ENCODE assay signal across 25 cellular contexts in the genomic region with DNA sequence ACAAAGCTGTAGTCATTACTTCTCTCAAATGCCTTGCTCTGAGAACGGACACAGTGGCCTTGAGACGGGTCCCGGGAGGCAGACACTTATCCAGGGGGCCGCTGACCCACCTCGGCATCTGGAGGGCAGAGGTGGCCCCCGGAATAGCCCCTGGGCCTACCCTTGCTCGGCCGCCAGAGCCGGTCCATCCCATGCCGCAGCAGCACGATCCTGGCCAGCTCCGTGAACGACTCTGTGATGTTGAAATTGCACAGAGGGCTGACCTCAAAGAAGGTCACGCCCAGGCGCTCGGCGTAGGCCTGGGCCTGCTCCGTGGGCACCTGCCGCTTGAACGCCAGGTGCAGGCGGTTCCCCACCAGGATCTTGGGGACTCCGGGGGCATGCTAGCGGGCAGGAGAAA. TPM values are rescaled to one million over a fixed set of nuclear protein-coding genes. Genes with fewer than 3 reads are reported as not detected.
DNase-seq lines count a peak whose midpoint lies in the region; ATAC-seq, FAIRE-seq and TF ChIP-seq lines count a peak whose summit lies in the region.
"Had no signal": no experiment of that assay in that cellular context is flagged by ENCODE, and none has a peak within 500 bp of the region (broad histone marks: within the 10 kb centered on the region; RNA-seq: fewer than 3 reads in every experiment).

No MANE protein-coding gene starts in this region.

- CTCF ChIA-PET in HepG2 (lab: Yijun Ruan, JAX; ENCODE audit: low intra/inter-chr PET ratio, low total read pairs): no interaction called here

- H3K27ac ChIP-seq in HepG2 (ENCODE audit: extremely low read length, insufficient read depth, low read length) (no peak overlapping the region), osteoblast (ENCODE audit: low read depth, low read length) (no peak overlapping the region), right cardiac atrium (ENCODE audit: low read length) (no peak overlapping the region)
- H3K27ac ChIP-seq: 22Rv1, BLaER1, C4-2B had no signal

- TF ChIP-seq CTCF in HepG2 (CRISPR knock-in tag; IDR thresholded peaks at IDR 0.05): no peak
- no peak for TF ChIP-seq CTCF in osteoblast (IDR thresholded peaks at IDR 0.05; ENCODE audit: extremely low read depth, low read depth, low read length)

- H4K20me1 ChIP-seq in HepG2 (ENCODE audit: insufficient read depth, low read length) (no peaks in the 10 kb centered on the region), osteoblast (ENCODE audit: insufficient read depth, low read length) (no peaks in the 10 kb centered on the region)
- H4K20me1 ChIP-seq: BLaER1 had no signal

- H3K4me2 ChIP-seq in HepG2 (ENCODE audit: low read depth, low read length) (no peak overlapping the region), osteoblast (ENCODE audit: insufficient read depth, low read length) (no peak overlapping the region)
- H3K4me2 ChIP-seq: BLaER1 had no signal

- H3K4me1 ChIP-seq in HepG2 (ENCODE audit: insufficient read depth, low read length) (peaks cover 28% of the 10 kb centered on the region), osteoblast (ENCODE audit: insufficient read depth, low read length) (no peaks in the 10 kb centered on the region), right cardiac atrium (ENCODE audit: control insufficient read depth, insufficient read depth, low read length) (no peaks in the 10 kb centered on the region)
- H3K4me1 ChIP-seq: Caco-2 had no signal

- no peak for FAIRE-seq in HepG2 (lab: Jason Lieb, UNC)
- FAIRE-seq: A204.1, D721Med, GM12878, GM19239 had no signal

- TF ChIP-seq RAD21 in HepG2 (CRISPR knock-in tag; IDR thresholded peaks at IDR 0.05): no peak

- BruUV-seq in HepG2 (replicated peaks; lab: Mats Ljungman, UMichigan): no TSS peak

- H3K36me3 ChIP-seq in HepG2 (replicated peaks in 1 of 2; ENCODE audit: control insufficient read depth in 1 of 2, insufficient read depth in 2 of 2, low read length in 2 of 2): no peaks in the 10 kb centered on the region
- no peaks in the 10 kb centered on the region for H3K36me3 ChIP-seq in osteoblast (ENCODE audit: insufficient read depth, low read length)

- no peak for TF ChIP-seq POLR2A in HepG2 (IDR thresholded peaks at IDR 0.05; ENCODE audit: insufficient read depth in 1 of 2, low read depth in 2 of 2, low read length in 2 of 2)

- peak; percentile 46 for DNase-seq in activated effector memory CD4-positive, alpha-beta T cell treated with anti-CD3 and anti-CD28 coated beads, Interleukin-2, amount 50 U/mL, for 16 hours
- no peak for DNase-seq in activated effector memory CD4-positive, alpha-beta T cell treated with Interleukin-2 at 50 U/mL for 16 hours
- DNase-seq in HepG2 (ENCODE audit: low spot score) (no peak), osteoblast (ENCODE audit: insufficient read length, low spot score, missing footprints) (peak; percentile 61), NCI-H524 treated with DMSO at 0.1 percent for 48 hours (lab: John Stamatoyannopoulos, UW) (no peak), right cardiac atrium (no peak)
- no peak for DNase-seq in activated CD8-positive, alpha-beta memory T cell treated with anti-CD3 and anti-CD28 coated beads for 24 hours
- DNase-seq: Caco-2; CD4-positive, CD25-positive, alpha-beta regulatory T cell; CD8-positive, alpha-beta T cell; DMS 273 treated with DMSO at 0.1 percent for 48 hours; DMS79; EL; GDM1; GOT3; H7; HCEC 1CT had no signal

- intact Hi-C loops in HepG2 (cut with micrococcal nuclease; ENCODE audit: unreplicated experiment) (no loop called here), right cardiac atrium (cut with DNase I) (no loop called here)

- no peak for ATAC-seq in HepG2
- ATAC-seq in right cardiac atrium: no peak
- no peak for ATAC-seq in GM19328 (IDR thresholded peaks at IDR 0.05; ENCODE audit: unreplicated experiment)
- ATAC-seq: CD8-positive, alpha-beta T cell; GM12878 had no signal

- 91% methylated on average over 20 of the region's 23 CpGs for WGBS in HepG2 (ENCODE audit: low lambda C conversion rate)
- WGBS in right cardiac atrium: 95% methylated on average over 23 of the region's 23 CpGs

- H3K4me3 ChIP-seq in HepG2 (replicated peaks in 1 of 3; ENCODE audit: insufficient read depth in 1 of 3, low read depth in 2 of 3, low read length in 3 of 3) (no peak overlapping the region), osteoblast (ENCODE audit: insufficient read depth, low read length) (no peak overlapping the region), right cardiac atrium (ENCODE audit: low read length) (no peak overlapping the region)
- H3K4me3 ChIP-seq: BLaER1, GM12878 had no signal

- H3K9me3 ChIP-seq in HepG2 (ENCODE audit: low read length) (no peaks in the 10 kb centered on the region), osteoblast (ENCODE audit: low read depth, low read length) (no peaks in the 10 kb centered on the region), right cardiac atrium (ENCODE audit: control insufficient read depth, low read length) (no peaks in the 10 kb centered on the region)
- H3K9me3 ChIP-seq: BLaER1, Caco-2 had no signal

- no peaks in the 10 kb centered on the region for H3K27me3 ChIP-seq in HepG2 (ENCODE audit: control insufficient read depth in 1 of 2, insufficient read depth in 2 of 2, low read length in 2 of 2)
- H3K27me3 ChIP-seq in osteoblast (ENCODE audit: insufficient read depth, low read length): no peaks in the 10 kb centered on the region
- H3K27me3 ChIP-seq in right cardiac atrium (ENCODE audit: control insufficient read depth, insufficient read depth): no peaks in the 10 kb centered on the region

- no peak overlapping the region for H3K9ac ChIP-seq in HepG2 (ENCODE audit: insufficient read depth, low read depth, low read length)
- H3K9ac ChIP-seq: BLaER1 had no signal

- TF ChIP-seq EP300 in HepG2 (IDR thresholded peaks at IDR 0.05; ENCODE audit: low read depth in 2 of 2, low read length in 2 of 2) (no peak), HepG2 (CRISPR knock-in tag; IDR thresholded peaks at IDR 0.05; ENCODE audit: borderline replicate concordance) (no peak)

- POLR2A ChIA-PET in HepG2 (lab: Yijun Ruan, JAX): no interaction called here

- H3K79me2 ChIP-seq in HepG2 (ENCODE audit: insufficient read depth, low read length) (no peaks in the 10 kb centered on the region), osteoblast (ENCODE audit: insufficient read depth, low read length) (no peaks in the 10 kb centered on the region)

- H2AFZ ChIP-seq in HepG2 (ENCODE audit: low read length): no peak overlapping the region
- no peak overlapping the region for H2AFZ ChIP-seq in osteoblast (ENCODE audit: low read length)

- in situ Hi-C loops in HepG2 (cut with HindIII; ENCODE audit: extremely low pct_ligation_motif_present, low pct_unique_long_range_greater_than_20kb): no loop called here

RNA-seq across cellular contexts. Expression of a gene that starts 10.1 kb away (rescaled TPM):
- 86.2 and 88.8 TPM in 2 replicates for total RNA-seq in HepG2 (2016; rRNA removed; fragmentation: Illumina TruSeq; extraction: Trizol)
- total RNA-seq in HepG2 (2016; cell fraction: cytosol; rRNA removed; fragmentation: Illumina TruSeq; extraction: Trizol; ENCODE audit: low read depth): 59.9 and 62.3 TPM in 2 replicates
- total RNA-seq in HepG2 (2016; cell fraction: insoluble cytoplasmic fraction; rRNA removed; fragmentation: Illumina TruSeq; extraction: Trizol): 80.2 and 87.6 TPM in 2 replicates
- 148 and 149 TPM in 2 replicates for total RNA-seq in HepG2 (2016; cell fraction: membrane; rRNA removed; fragmentation: Illumina TruSeq; extraction: Trizol)
- total RNA-seq in HepG2 (2016; cell fraction: nucleus; rRNA removed; fragmentation: Illumina TruSeq; extraction: Trizol): 45.2 and 55.4 TPM in 2 replicates
- 153 and 155 TPM in 2 replicates for polyA plus RNA-seq in HepG2 (2011; rRNA removed)
- 121 and 131 TPM in 2 replicates for polyA plus RNA-seq in HepG2 (2011; cell fraction: cytosol; rRNA removed)
- 186 and 214 TPM in 2 replicates for polyA plus RNA-seq in HepG2 (2011; cell fraction: nucleus; rRNA removed)
- polyA plus RNA-seq in HepG2 (2012): 124 and 164 TPM in 2 replicates
- polyA plus RNA-seq in HepG2 (2016; cell fraction: cytosol; fragmentation: Illumina TruSeq; extraction: Trizol; ENCODE audit: low read depth): 65.9 and 70.7 TPM in 2 replicates
- polyA plus RNA-seq in HepG2 (2016; cell fraction: insoluble cytoplasmic fraction; fragmentation: Illumina TruSeq; extraction: Trizol; ENCODE audit: low read depth): 89.4 and 101 TPM in 2 replicates
- 129 and 138 TPM in 2 replicates for polyA plus RNA-seq in HepG2 (2016; cell fraction: membrane; fragmentation: Illumina TruSeq; extraction: Trizol; ENCODE audit: low read depth)
- 81.4 and 81.5 TPM in 2 replicates for polyA plus RNA-seq in HepG2 (2016; cell fraction: nucleus; fragmentation: Illumina TruSeq; extraction: Trizol; ENCODE audit: insufficient read depth, low read depth)
- polyA minus RNA-seq in HepG2 (2011; rRNA and poly(A)+ RNA removed; ENCODE audit: low replicate concordance): 68.7 and 113 TPM in 2 replicates
- 60.7 and 64.4 TPM in 2 replicates for polyA minus RNA-seq in HepG2 (2011; cell fraction: cytosol; rRNA and poly(A)+ RNA removed)
- polyA minus RNA-seq in HepG2 (2011; cell fraction: nucleus; rRNA and poly(A)+ RNA removed): 61.5 and 68.1 TPM in 2 replicates
- 66.2 and 66.3 TPM in 2 replicates for total RNA-seq in osteoblast
- 10 to 100 TPM; 43.8 to 49.2 (median 45.8) TPM for total RNA-seq in right cardiac atrium
- 37.0 TPM for polyA plus RNA-seq in right cardiac atrium

RNA-seq across cellular contexts. Expression of a gene that starts 40.2 kb away (rescaled TPM):
- total RNA-seq in HepG2 (2016; rRNA removed; fragmentation: Illumina TruSeq; extraction: Trizol) (4.4 and 6.2 TPM in 2 replicates), osteoblast (8.3 and 9.1 TPM in 2 replicates), right cardiac atrium (10 to 100 TPM; 14.0 to 20.8 (median 19.2) TPM)
- total RNA-seq in HepG2 (2016; cell fraction: cytosol; rRNA removed; fragmentation: Illumina TruSeq; extraction: Trizol; ENCODE audit: low read depth): 8.6 and 11.9 TPM in 2 replicates
- total RNA-seq in HepG2 (2016; cell fraction: insoluble cytoplasmic fraction; rRNA removed; fragmentation: Illumina TruSeq; extraction: Trizol): 6.2 and 7.4 TPM in 2 replicates
- total RNA-seq in HepG2 (2016; cell fraction: membrane; rRNA removed; fragmentation: Illumina TruSeq; extraction: Trizol): 18.5 and 22.6 TPM in 2 replicates
- 3.7 TPM in 2 replicates for total RNA-seq in HepG2 (2016; cell fraction: nucleus; rRNA removed; fragmentation: Illumina TruSeq; extraction: Trizol)
- polyA plus RNA-seq in HepG2 (2011; rRNA removed) (6.5 and 7.2 TPM in 2 replicates), right cardiac atrium (14.8 TPM)
- 5.7 and 9.9 TPM in 2 replicates for polyA plus RNA-seq in HepG2 (2011; cell fraction: cytosol; rRNA removed)
- 10.8 and 12.6 TPM in 2 replicates for polyA plus RNA-seq in HepG2 (2011; cell fraction: nucleus; rRNA removed)
- 6.2 and 7.3 TPM in 2 replicates for polyA plus RNA-seq in HepG2 (2012)
- polyA plus RNA-seq in HepG2 (2016; cell fraction: cytosol; fragmentation: Illumina TruSeq; extraction: Trizol; ENCODE audit: low read depth): 25.0 and 26.7 TPM in 2 replicates
- polyA plus RNA-seq in HepG2 (2016; cell fraction: insoluble cytoplasmic fraction; fragmentation: Illumina TruSeq; extraction: Trizol; ENCODE audit: low read depth): 7.0 and 7.6 TPM in 2 replicates
- polyA plus RNA-seq in HepG2 (2016; cell fraction: membrane; fragmentation: Illumina TruSeq; extraction: Trizol; ENCODE audit: low read depth): 27.5 and 28.9 TPM in 2 replicates
- 8.7 and 12.0 TPM in 2 replicates for polyA plus RNA-seq in HepG2 (2016; cell fraction: nucleus; fragmentation: Illumina TruSeq; extraction: Trizol; ENCODE audit: insufficient read depth, low read depth)
- polyA minus RNA-seq in HepG2 (2011; rRNA and poly(A)+ RNA removed; ENCODE audit: low replicate concordance): 3.1 and 8.9 TPM in 2 replicates
- 1.4 and 3.2 TPM in 2 replicates for polyA minus RNA-seq in HepG2 (2011; cell fraction: cytosol; rRNA and poly(A)+ RNA removed)
- polyA minus RNA-seq in HepG2 (2011; cell fraction: nucleus; rRNA and poly(A)+ RNA removed): 2.7 TPM in 2 replicates

RNA-seq across cellular contexts. Expression of a gene that starts 58.2 kb away (rescaled TPM):
- 28.2 and 36.1 TPM in 2 replicates for total RNA-seq in HepG2 (2016; rRNA removed; fragmentation: Illumina TruSeq; extraction: Trizol)
- total RNA-seq in HepG2 (2016; cell fraction: cytosol; rRNA removed; fragmentation: Illumina TruSeq; extraction: Trizol; ENCODE audit: low read depth): 5.3 and 7.1 TPM in 2 replicates
- total RNA-seq in HepG2 (2016; cell fraction: insoluble cytoplasmic fraction; rRNA removed; fragmentation: Illumina TruSeq; extraction: Trizol): 27.6 and 34.8 TPM in 2 replicates
- 17.5 and 18.4 TPM in 2 replicates for total RNA-seq in HepG2 (2016; cell fraction: membrane; rRNA removed; fragmentation: Illumina TruSeq; extraction: Trizol)
- 16.5 and 21.0 TPM in 2 replicates for total RNA-seq in HepG2 (2016; cell fraction: nucleus; rRNA removed; fragmentation: Illumina TruSeq; extraction: Trizol)
- 22.1 and 22.4 TPM in 2 replicates for polyA plus RNA-seq in HepG2 (2011; rRNA removed)
- 17.7 and 18.3 TPM in 2 replicates for polyA plus RNA-seq in HepG2 (2011; cell fraction: cytosol; rRNA removed)
- polyA plus RNA-seq in HepG2 (2011; cell fraction: nucleus; rRNA removed): 34.0 and 36.3 TPM in 2 replicates
- 27.4 and 37.9 TPM in 2 replicates for polyA plus RNA-seq in HepG2 (2012)
- 6.9 and 7.2 TPM in 2 replicates for polyA plus RNA-seq in HepG2 (2016; cell fraction: cytosol; fragmentation: Illumina TruSeq; extraction: Trizol; ENCODE audit: low read depth)
- polyA plus RNA-seq in HepG2 (2016; cell fraction: insoluble cytoplasmic fraction; fragmentation: Illumina TruSeq; extraction: Trizol; ENCODE audit: low read depth): 54.4 and 62.2 TPM in 2 replicates
- 14.4 and 14.9 TPM in 2 replicates for polyA plus RNA-seq in HepG2 (2016; cell fraction: membrane; fragmentation: Illumina TruSeq; extraction: Trizol; ENCODE audit: low read depth)
- 57.5 and 59.5 TPM in 2 replicates for polyA plus RNA-seq in HepG2 (2016; cell fraction: nucleus; fragmentation: Illumina TruSeq; extraction: Trizol; ENCODE audit: insufficient read depth, low read depth)
- polyA minus RNA-seq in HepG2 (2011; rRNA and poly(A)+ RNA removed; ENCODE audit: low replicate concordance): 13.3 and 23.3 TPM in 2 replicates
- 11.0 and 11.2 TPM in 2 replicates for polyA minus RNA-seq in HepG2 (2011; cell fraction: cytosol; rRNA and poly(A)+ RNA removed)
- polyA minus RNA-seq in HepG2 (2011; cell fraction: nucleus; rRNA and poly(A)+ RNA removed): 9.8 and 12.2 TPM in 2 replicates
- total RNA-seq in osteoblast: 10.1 and 13.8 TPM in 2 replicates
- total RNA-seq in right cardiac atrium: 10 to 100 TPM; 10.4 to 15.0 (median 14.1) TPM
- 14.1 TPM for polyA plus RNA-seq in right cardiac atrium

Comparison
In these comparisons a context has a peak if more than half of its experiments do, and no peak if none do; other contexts are left out.
1. DNase-seq: peak in activated effector memory CD4-positive, alpha-beta T cell treated with anti-CD3 and anti-CD28 coated beads, Interleukin-2, amount 50 U/mL, for 16 hours (single experiment) and osteoblast (single experiment); none in activated effector memory CD4-positive, alpha-beta T cell treated with Interleukin-2 at 50 U/mL for 16 hours (single experiment), HepG2 (single experiment), NCI-H524 treated with DMSO at 0.1 percent for 48 hours (single experiment), activated CD8-positive, alpha-beta memory T cell treated with anti-CD3 and anti-CD28 coated beads for 24 hours (single experiment) and right cardiac atrium (0 of 3).